In the genomic region with DNA sequence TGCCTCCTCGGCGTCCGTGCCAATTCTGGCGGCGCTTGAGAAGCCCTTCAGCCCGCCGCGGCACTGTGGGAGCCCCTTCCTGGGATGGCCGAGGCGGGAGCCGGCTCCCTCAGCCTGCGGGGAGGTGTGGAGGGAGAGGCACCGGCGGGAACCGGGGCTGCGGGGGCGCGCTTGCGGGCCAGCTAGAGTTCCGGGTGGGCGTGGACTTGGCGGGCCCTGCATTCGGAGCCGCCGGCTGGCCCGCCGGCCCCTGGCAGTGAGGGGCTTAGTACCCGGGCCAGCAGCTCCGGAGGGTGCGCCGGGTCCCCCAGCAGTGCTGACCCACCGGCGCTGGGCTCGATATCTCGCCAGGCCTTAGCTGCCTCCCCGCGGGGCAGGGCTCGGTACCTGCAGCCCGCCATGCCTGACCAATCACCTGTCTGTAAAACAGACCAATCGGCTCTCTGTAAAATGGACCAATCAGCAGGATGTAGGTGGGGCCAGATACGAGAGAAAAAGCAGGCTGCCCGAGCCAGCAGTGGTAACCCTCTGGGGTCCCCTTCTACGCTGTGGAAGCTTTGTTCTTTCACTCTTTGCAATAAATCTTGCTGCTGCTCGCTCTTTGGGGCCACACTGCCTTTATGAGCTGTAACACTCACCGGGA, we compare ENCODE assay signal across 1 cellular context.
A peak's percentile ranks its signal among the peaks of the same experiment; 100 is the strongest.
TF ChIP-seq lines count a peak whose summit lies in the region.

No MANE protein-coding gene starts in this region.

TF ChIP-seq in K562, 482 proteins besides CTCF, POLR2A, EP300 and RAD21:
- TF ChIP-seq, protein P1, sequence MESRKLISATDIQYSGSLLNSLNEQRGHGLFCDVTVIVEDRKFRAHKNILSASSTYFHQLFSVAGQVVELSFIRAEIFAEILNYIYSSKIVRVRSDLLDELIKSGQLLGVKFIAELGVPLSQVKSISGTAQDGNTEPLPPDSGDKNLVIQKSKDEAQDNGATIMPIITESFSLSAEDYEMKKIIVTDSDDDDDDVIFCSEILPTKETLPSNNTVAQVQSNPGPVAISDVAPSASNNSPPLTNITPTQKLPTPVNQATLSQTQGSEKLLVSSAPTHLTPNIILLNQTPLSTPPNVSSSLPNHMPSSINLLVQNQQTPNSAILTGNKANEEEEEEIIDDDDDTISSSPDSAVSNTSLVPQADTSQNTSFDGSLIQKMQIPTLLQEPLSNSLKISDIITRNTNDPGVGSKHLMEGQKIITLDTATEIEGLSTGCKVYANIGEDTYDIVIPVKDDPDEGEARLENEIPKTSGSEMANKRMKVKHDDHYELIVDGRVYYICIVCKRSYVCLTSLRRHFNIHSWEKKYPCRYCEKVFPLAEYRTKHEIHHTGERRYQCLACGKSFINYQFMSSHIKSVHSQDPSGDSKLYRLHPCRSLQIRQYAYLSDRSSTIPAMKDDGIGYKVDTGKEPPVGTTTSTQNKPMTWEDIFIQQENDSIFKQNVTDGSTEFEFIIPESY (CRISPR knock-in tag; IDR thresholded peaks at IDR 0.05): peak; percentile 54; the same call in 1 of the 2 replicates
TF ChIP-seq in K562: peak in this region for 1; not testable (repeated sequence) for 481.
